ENCODE assay signal across 27 cellular contexts in the genomic region with DNA sequence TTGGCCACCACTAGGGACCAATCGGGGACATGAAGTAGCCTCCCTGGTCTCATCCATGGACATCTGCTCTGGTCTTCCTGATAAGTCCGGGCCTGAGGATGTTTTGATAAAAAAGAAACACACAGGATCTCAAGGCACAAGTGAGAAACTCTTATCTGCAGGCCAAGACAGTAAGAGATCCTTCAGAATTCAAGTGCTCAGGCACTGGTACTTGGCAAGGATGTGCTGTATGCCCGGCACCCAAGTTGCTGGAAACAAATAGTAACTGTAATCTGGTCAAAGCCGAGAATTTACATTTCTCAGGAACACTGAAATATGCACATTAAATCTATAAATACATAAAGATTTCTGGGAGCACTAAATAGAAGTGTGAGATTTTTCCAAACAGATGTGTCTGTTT.
"Had no signal": no experiment of that assay in that cellular context is flagged by ENCODE, and none has a peak within 500 bp of the region (broad histone marks: within the 10 kb centered on the region; RNA-seq: fewer than 3 reads in every experiment).

No MANE protein-coding gene starts in this region.

- ATAC-seq: naive thymus-derived CD8-positive, alpha-beta T cell; natural killer cell treated with Interleukin-12 subunit alpha and Interleukin-12 subunit beta and Interleukin-15 and Interleukin-18, amount 100 ng/mL, for 72 hours; psoas muscle; right cardiac atrium; right lobe of liver; stimulated activated memory B cell treated with anti-CD40 and anti-IgM and Interleukin-4, amounts not matched to agents 10 μg/mL and 1 μg/mL and 100 μg/mL, for 72 hours; stimulated activated naive CD8-positive, alpha-beta T cell treated with anti-CD3 and anti-CD28 coated beads, Interleukin-15, amount 100 ng/mL, for 72 hours; stimulated activated naive CD8-positive, alpha-beta T cell treated with anti-CD3 and anti-CD28 coated beads, Interleukin-15, Interleukin-2, amounts not matched to agents 100 U/mL and 50 U/mL, for 24 hours had no signal

- DNase-seq: naive B cell; naive thymus-derived CD8-positive, alpha-beta T cell; occipital lobe; ovary; posterior cingulate gyrus; psoas muscle; right cardiac atrium; right lobe of liver; sigmoid colon; small intestine; stimulated activated CD4-positive, alpha-beta T cell treated with anti-CD3 and anti-CD28 coated beads, Interleukin-15, amount 100 ng/mL, for 24 hours; stimulated activated CD4-positive, alpha-beta T cell treated with anti-CD3 and anti-CD28 coated beads, Interleukin-2, amount 100 ng/mL, for 24 hours; stimulated activated CD4-positive, alpha-beta T cell treated with anti-CD3 and anti-CD28 coated beads, Interleukin-2, amount 100 ng/mL, for 48 hours; stimulated activated CD4-positive, alpha-beta T cell treated with anti-CD3 and anti-CD28 coated beads, Interleukin-4, amount 100 ng/mL, for 4 hours; stimulated activated CD8-positive, alpha-beta memory T cell treated with anti-CD3 and anti-CD28 coated beads, Interleukin-4, amount 100 ng/mL, for 48 hours; stimulated activated naive CD4-positive, alpha-beta T cell; stimulated activated naive CD8-positive, alpha-beta T cell treated with anti-CD3 and anti-CD28 coated beads, Interleukin-15, amount 100 ng/mL, for 72 hours; stimulated activated naive CD8-positive, alpha-beta T cell treated with anti-CD3 and anti-CD28 coated beads, Interleukin-15, Interleukin-2, amounts not matched to agents 100 U/mL and 50 U/mL, for 24 hours; substantia nigra; trophoblast cell; upper lobe of left lung had no signal

- H3K36me3 ChIP-seq: neural progenitor cell, ovary, right lobe of liver, sigmoid colon, tibial nerve, upper lobe of left lung, vagina had no signal

- H3K9me3 ChIP-seq: ovary, psoas muscle, right lobe of liver, sigmoid colon, tibial nerve, upper lobe of left lung, vagina had no signal

- H3K27me3 ChIP-seq: neural progenitor cell, ovary, right lobe of liver, sigmoid colon, tibial nerve, upper lobe of left lung, vagina had no signal

- H3K4me3 ChIP-seq: neural progenitor cell, ovary, psoas muscle, right lobe of liver, sigmoid colon, tibial nerve, upper lobe of left lung, vagina had no signal

- H3K27ac ChIP-seq: neural progenitor cell, ovary, parathyroid adenoma, psoas muscle, right lobe of liver, sigmoid colon, tibial nerve, upper lobe of left lung, vagina had no signal

- H3K4me1 ChIP-seq: neural progenitor cell, parathyroid adenoma, psoas muscle, right lobe of liver, upper lobe of left lung, vagina had no signal
